28 cellular contexts compared by ENCODE assay signal in genomic region chr4:56227301-56227835, GRCh38.
"Had no signal": no experiment of that assay in that cellular context is flagged by ENCODE, and none has a peak within 500 bp of the region (broad histone marks: within the 10 kb centered on the region; RNA-seq: fewer than 3 reads in every experiment).

No MANE protein-coding gene starts in this region.

- H3K9ac ChIP-seq: KMS-11 had no signal

- H3K36me3 Mint-ChIP-seq: activated naive CD8-positive, alpha-beta T cell had no signal

- DNase-seq: activated CD4-positive, alpha-beta T cell treated with anti-CD3 and anti-CD28 coated beads, Interleukin-2, amount 10 ng/mL, durations not matched to agents 7 days and 5 days; activated CD4-positive, alpha-beta T cell treated with anti-CD3 and anti-CD28 coated beads, Interleukin-2, amount 50 U/mL, for 48 hours; activated CD8-positive, alpha-beta T cell treated with anti-CD3 and anti-CD28 coated beads, Interleukin-2, amount 10 ng/mL, durations not matched to agents 7 days and 5 days; activated gamma-delta T cell treated with Interleukin-2 at 50 U/mL for 16 hours; activated naive CD4-positive, alpha-beta T cell treated with anti-CD3 and anti-CD28 coated beads for 36 hours; activated naive CD8-positive, alpha-beta T cell treated with anti-CD3 and anti-CD28 coated beads, Interleukin-2, amount 50 U/mL, for 24 hours; activated T-cell treated with anti-CD3 and anti-CD28 coated beads, Interleukin-2, amount 50 U/mL, for 24 hours; anterior cingulate cortex; NCI-H1092 treated with DMSO at 0.1 percent for 48 hours; NCI-H1417; NCI-H187; NCI-H2029 treated with DMSO at 0.1 percent for 48 hours; NCI-H2107; NCI-H2171; NCI-H510A; NCI-H526; NCI-H748 treated with DMSO at 0.1 percent for 48 hours; NK-92 treated with Interleukin-12 subunit alpha and Interleukin-12 subunit beta, amount 100 ng/mL, for 24 hours; PC-9; SIG-M5; SW 1271; T1000 had no signal

- H3K27ac ChIP-seq: KMS-11, PC-9, RWPE1 had no signal

- H3K4me3 Mint-ChIP-seq: activated CD4-positive, alpha-beta T cell treated with anti-CD3 and anti-CD28 coated beads, Interleukin-2, amount 10 ng/mL, durations not matched to agents 7 days and 5 days; activated CD8-positive, alpha-beta T cell treated with anti-CD3 and anti-CD28 coated beads, Interleukin-2, amount 10 ng/mL, durations not matched to agents 7 days and 5 days; activated naive CD4-positive, alpha-beta T cell treated with anti-CD3 and anti-CD28 coated beads for 36 hours; activated naive CD8-positive, alpha-beta T cell; activated naive CD8-positive, alpha-beta T cell treated with anti-CD3 and anti-CD28 coated beads, Interleukin-2, amount 50 U/mL, for 24 hours; activated T-cell treated with anti-CD3 and anti-CD28 coated beads, Interleukin-2, amount 50 U/mL, for 24 hours; activated T-helper 1 cell treated with anti-CD3 and anti-CD28 coated beads, Interleukin-12 subunit alpha, Interleukin-12 subunit beta, Interleukin-2, Interleukin-4 antibody, amounts not matched to agents 30 ng/mL and 10 ng/mL and 1 ng/mL, durations not matched to agents 14 hours and 24 hours and 36 hours; brain had no signal

- H3K27me3 Mint-ChIP-seq: activated naive CD8-positive, alpha-beta T cell treated with anti-CD3 and anti-CD28 coated beads, Interleukin-2, amount 50 U/mL, for 24 hours; brain had no signal

- ATAC-seq: activated CD8-positive, alpha-beta T cell treated with anti-CD3 and anti-CD28 coated beads, Interleukin-2, amount 10 ng/mL, durations not matched to agents 7 days and 5 days; activated naive CD8-positive, alpha-beta T cell treated with anti-CD3 and anti-CD28 coated beads, Interleukin-2, amount 50 U/mL, for 24 hours; Right ventricle myocardium inferior had no signal

- H3K9me3 Mint-ChIP-seq: activated CD4-positive, alpha-beta T cell treated with anti-CD3 and anti-CD28 coated beads, Interleukin-2, amount 10 ng/mL, durations not matched to agents 7 days and 5 days; activated naive CD4-positive, alpha-beta T cell treated with anti-CD3 and anti-CD28 coated beads for 36 hours; activated T-helper 1 cell treated with anti-CD3 and anti-CD28 coated beads, Interleukin-12 subunit alpha, Interleukin-12 subunit beta, Interleukin-2, Interleukin-4 antibody, amounts not matched to agents 30 ng/mL and 10 ng/mL and 1 ng/mL, durations not matched to agents 14 hours and 24 hours and 36 hours had no signal

- H3K4me3 ChIP-seq: PC-9 had no signal

- H3K27ac Mint-ChIP-seq: activated CD4-positive, alpha-beta T cell treated with anti-CD3 and anti-CD28 coated beads, Interleukin-2, amount 10 ng/mL, durations not matched to agents 7 days and 5 days; activated CD8-positive, alpha-beta T cell treated with anti-CD3 and anti-CD28 coated beads, Interleukin-2, amount 10 ng/mL, durations not matched to agents 7 days and 5 days; activated naive CD4-positive, alpha-beta T cell treated with anti-CD3 and anti-CD28 coated beads for 36 hours; activated naive CD8-positive, alpha-beta T cell; activated naive CD8-positive, alpha-beta T cell treated with anti-CD3 and anti-CD28 coated beads, Interleukin-2, amount 50 U/mL, for 24 hours; activated T-cell treated with anti-CD3 and anti-CD28 coated beads, Interleukin-2, amount 50 U/mL, for 24 hours; activated T-helper 1 cell treated with anti-CD3 and anti-CD28 coated beads, Interleukin-12 subunit alpha, Interleukin-12 subunit beta, Interleukin-2, Interleukin-4 antibody, amounts not matched to agents 30 ng/mL and 10 ng/mL and 1 ng/mL, durations not matched to agents 14 hours and 24 hours and 36 hours had no signal
